Comparison of ENCODE assay signal across 1 cellular context in the genomic region with DNA sequence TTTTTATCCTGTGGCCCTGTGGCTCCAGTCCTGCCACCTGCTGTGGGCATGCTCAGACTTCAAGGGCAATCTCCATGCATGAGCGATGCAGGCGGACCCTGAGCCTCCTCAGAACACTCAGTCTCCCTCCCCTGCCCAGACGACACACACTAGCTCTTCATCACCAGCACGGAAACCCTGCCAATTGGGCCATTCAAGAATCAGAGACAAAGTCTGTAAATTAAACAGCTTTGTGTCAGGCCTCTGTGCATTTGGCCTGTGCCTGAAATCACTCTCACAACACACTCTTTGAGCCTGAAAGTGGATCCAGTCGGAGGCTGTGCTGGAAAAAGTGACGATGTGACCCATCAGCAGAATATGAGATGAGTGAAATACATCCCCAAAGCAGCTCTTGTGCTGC.
TF ChIP-seq lines count a peak whose summit lies in the region.

No MANE protein-coding gene starts in this region.

TF ChIP-seq in WTC11, 78 proteins besides CTCF, POLR2A, EP300 and RAD21 (continued from another document):
- TF ChIP-seq, protein P1, sequence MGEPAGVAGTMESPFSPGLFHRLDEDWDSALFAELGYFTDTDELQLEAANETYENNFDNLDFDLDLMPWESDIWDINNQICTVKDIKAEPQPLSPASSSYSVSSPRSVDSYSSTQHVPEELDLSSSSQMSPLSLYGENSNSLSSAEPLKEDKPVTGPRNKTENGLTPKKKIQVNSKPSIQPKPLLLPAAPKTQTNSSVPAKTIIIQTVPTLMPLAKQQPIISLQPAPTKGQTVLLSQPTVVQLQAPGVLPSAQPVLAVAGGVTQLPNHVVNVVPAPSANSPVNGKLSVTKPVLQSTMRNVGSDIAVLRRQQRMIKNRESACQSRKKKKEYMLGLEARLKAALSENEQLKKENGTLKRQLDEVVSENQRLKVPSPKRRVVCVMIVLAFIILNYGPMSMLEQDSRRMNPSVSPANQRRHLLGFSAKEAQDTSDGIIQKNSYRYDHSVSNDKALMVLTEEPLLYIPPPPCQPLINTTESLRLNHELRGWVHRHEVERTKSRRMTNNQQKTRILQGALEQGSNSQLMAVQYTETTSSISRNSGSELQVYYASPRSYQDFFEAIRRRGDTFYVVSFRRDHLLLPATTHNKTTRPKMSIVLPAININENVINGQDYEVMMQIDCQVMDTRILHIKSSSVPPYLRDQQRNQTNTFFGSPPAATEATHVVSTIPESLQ (CRISPR knock-in tag; IDR thresholded peaks at IDR 0.05): no peak
- TF ChIP-seq RORB (CRISPR knock-in tag; IDR thresholded peaks at IDR 0.05): no peak
- TF ChIP-seq ZNF423 (CRISPR knock-in tag; IDR thresholded peaks at IDR 0.05): no peak
- no peak for TF ChIP-seq CBFB (CRISPR knock-in tag; IDR thresholded peaks at IDR 0.05; ENCODE audit: low read depth)
- TF ChIP-seq TP53 (CRISPR knock-in tag; IDR thresholded peaks at IDR 0.05): no peak
- TF ChIP-seq HMGA2 (CRISPR knock-in tag; IDR thresholded peaks at IDR 0.05): no peak
- TF ChIP-seq IRF2 (CRISPR knock-in tag; IDR thresholded peaks at IDR 0.05; ENCODE audit: borderline replicate concordance, low read depth): no peak
- TF ChIP-seq, protein P2, sequence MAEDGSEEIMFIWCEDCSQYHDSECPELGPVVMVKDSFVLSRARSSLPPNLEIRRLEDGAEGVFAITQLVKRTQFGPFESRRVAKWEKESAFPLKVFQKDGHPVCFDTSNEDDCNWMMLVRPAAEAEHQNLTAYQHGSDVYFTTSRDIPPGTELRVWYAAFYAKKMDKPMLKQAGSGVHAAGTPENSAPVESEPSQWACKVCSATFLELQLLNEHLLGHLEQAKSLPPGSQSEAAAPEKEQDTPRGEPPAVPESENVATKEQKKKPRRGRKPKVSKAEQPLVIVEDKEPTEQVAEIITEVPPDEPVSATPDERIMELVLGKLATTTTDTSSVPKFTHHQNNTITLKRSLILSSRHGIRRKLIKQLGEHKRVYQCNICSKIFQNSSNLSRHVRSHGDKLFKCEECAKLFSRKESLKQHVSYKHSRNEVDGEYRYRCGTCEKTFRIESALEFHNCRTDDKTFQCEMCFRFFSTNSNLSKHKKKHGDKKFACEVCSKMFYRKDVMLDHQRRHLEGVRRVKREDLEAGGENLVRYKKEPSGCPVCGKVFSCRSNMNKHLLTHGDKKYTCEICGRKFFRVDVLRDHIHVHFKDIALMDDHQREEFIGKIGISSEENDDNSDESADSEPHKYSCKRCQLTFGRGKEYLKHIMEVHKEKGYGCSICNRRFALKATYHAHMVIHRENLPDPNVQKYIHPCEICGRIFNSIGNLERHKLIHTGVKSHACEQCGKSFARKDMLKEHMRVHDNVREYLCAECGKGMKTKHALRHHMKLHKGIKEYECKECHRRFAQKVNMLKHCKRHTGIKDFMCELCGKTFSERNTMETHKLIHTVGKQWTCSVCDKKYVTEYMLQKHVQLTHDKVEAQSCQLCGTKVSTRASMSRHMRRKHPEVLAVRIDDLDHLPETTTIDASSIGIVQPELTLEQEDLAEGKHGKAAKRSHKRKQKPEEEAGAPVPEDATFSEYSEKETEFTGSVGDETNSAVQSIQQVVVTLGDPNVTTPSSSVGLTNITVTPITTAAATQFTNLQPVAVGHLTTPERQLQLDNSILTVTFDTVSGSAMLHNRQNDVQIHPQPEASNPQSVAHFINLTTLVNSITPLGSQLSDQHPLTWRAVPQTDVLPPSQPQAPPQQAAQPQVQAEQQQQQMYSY (CRISPR knock-in tag; IDR thresholded peaks at IDR 0.05): no peak
- TF ChIP-seq, protein P3, sequence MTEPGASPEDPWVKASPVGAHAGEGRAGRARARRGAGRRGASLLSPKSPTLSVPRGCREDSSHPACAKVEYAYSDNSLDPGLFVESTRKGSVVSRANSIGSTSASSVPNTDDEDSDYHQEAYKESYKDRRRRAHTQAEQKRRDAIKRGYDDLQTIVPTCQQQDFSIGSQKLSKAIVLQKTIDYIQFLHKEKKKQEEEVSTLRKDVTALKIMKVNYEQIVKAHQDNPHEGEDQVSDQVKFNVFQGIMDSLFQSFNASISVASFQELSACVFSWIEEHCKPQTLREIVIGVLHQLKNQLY (CRISPR knock-in tag; IDR thresholded peaks at IDR 0.05): no peak
- no peak for TF ChIP-seq PRRX2 (CRISPR knock-in tag; IDR thresholded peaks at IDR 0.05)
